1 cellular context compared by ENCODE assay signal in genomic region chr19:14435320-14436050, GRCh38.
TF ChIP-seq lines count a peak whose summit lies in the region.

No MANE protein-coding gene starts in this region.

TF ChIP-seq in K562, 482 proteins besides CTCF, POLR2A, EP300 and RAD21:
- TF ChIP-seq POLR2G (IDR thresholded peaks at IDR 0.05; ENCODE audit: low read depth, low read length) (peak; percentile 1; the same call in 1 of the 2 replicates), SMARCA5 (IDR thresholded peaks at IDR 0.05) (peak; percentile 96), RBM25 (IDR thresholded peaks at IDR 0.05; ENCODE audit: low read depth, low read length, severe bottlenecking) (peak; percentile 78), CREM (IDR thresholded peaks at IDR 0.05; ENCODE audit: low read depth) (no peak), MBD2 (IDR thresholded peaks at IDR 0.05; ENCODE audit: borderline replicate concordance, low read depth) (no peak), PHF20 (IDR thresholded peaks at IDR 0.05; ENCODE audit: partially characterized antibody) (peak; percentile 19), ZNF77 (CRISPR knock-in tag; IDR thresholded peaks at IDR 0.05) (no peak), ZFP36 (IDR thresholded peaks at IDR 0.05; ENCODE audit: low read depth, low read length, partially characterized antibody) (peak; percentile 97), PTBP1 (IDR thresholded peaks at IDR 0.05; ENCODE audit: low read depth, low read length) (peak; percentile 86; the same call in 1 of the 2 replicates), IRF2 (CRISPR knock-in tag; IDR thresholded peaks at IDR 0.05) (no peak), BCOR (IDR thresholded peaks at IDR 0.05) (peak; percentile 99), HDAC2 (IDR thresholded peaks at IDR 0.05) (peak; percentile 56), RBM22 (IDR thresholded peaks at IDR 0.05; ENCODE audit: low read depth, low read length, poor library complexity, severe bottlenecking) (no peak), ZNF76 (CRISPR knock-in tag; IDR thresholded peaks at IDR 0.05; ENCODE audit: borderline replicate concordance) (no peak), NR1H2 (CRISPR knock-in tag; IDR thresholded peaks at IDR 0.05) (0 out of 2 replicates have a peak, but pooled peaks have one; percentile 42), RCOR1 (IDR thresholded peaks at IDR 0.05; ENCODE audit: borderline replicate concordance in 1 of 2, low read depth in 2 of 2, low read length in 2 of 2) (peak in 1 of 2 experiments; percentile 72; a peak in 1 of 4 replicates), ADNP (tag; IDR thresholded peaks at IDR 0.05) (peak; percentile 81), MCM7 (IDR thresholded peaks at IDR 0.05) (no peak), ATF2 (CRISPR knock-in tag; IDR thresholded peaks at IDR 0.05) (no peak), KDM1A (IDR thresholded peaks at IDR 0.05) (peak; percentile 82 to 85), ZHX1 (conservative IDR thresholded peaks at IDR 0.05; ENCODE audit: low read length) (no peak), MECOM (CRISPR knock-in tag; IDR thresholded peaks at IDR 0.05) (no peak), CHD4 (IDR thresholded peaks at IDR 0.05; ENCODE audit: insufficient read depth, insufficient replicate concordance, low read depth, low read length, poor library complexity, severe bottlenecking) (no peak), HDAC1 (IDR thresholded peaks at IDR 0.05) (peak in 1 of 2 experiments; percentile 10; a peak in 1 of 4 replicates), RBM17 (IDR thresholded peaks at IDR 0.05; ENCODE audit: borderline replicate concordance, low read depth, low read length) (no peak), ZBTB8A (IDR thresholded peaks at IDR 0.05; ENCODE audit: partially characterized antibody) (no peak), BRD9 (IDR thresholded peaks at IDR 0.05; ENCODE audit: low read depth, partially characterized antibody) (peak; percentile 92), SP1 (CRISPR knock-in tag; IDR thresholded peaks at IDR 0.05) (0 out of 2 replicates have a peak, but pooled peaks have one; percentile 25), DACH1 (IDR thresholded peaks at IDR 0.05; ENCODE audit: partially characterized antibody) (peak; percentile 47), DPF2 (IDR thresholded peaks at IDR 0.05) (0 out of 2 replicates have a peak, but pooled peaks have one; percentile 5)
TF ChIP-seq in K562: peak in this region for 17.
